ENCODE assay signal across 11 cellular contexts in the genomic region with DNA sequence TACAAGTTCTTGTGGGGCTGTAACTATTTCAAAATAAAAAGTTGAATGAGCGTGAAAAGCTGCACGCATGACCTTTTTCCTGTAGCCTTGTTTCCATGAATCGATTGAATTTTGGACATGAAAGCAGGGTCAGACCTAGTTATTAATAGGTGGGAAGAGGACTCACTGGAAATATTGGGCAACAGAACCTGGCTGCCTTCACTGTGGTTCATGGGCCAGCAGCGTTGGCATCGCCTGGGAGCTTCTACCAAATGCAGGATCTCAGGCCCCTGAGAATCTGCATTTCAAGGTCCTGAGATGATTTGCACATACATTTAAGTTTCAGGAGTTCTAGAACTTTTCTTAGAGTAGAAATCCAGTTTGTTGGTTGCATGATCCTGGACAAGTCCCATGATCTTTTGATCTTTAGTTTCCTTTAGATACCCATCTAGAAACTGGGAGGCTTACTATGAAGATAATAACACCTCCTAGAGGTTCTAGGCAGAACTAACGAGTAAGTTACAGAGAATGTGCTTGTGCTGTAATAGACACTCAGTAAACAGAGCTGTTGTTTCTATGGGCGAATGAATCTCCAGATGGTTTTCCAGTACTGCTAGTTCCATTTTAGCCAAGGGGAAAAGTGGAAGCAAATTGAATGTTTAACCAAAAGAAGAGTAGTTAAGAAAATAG. TPM values are rescaled to one million over a fixed set of nuclear protein-coding genes. Genes with fewer than 3 reads are reported as not detected.
DNase-seq lines count a peak whose midpoint lies in the region; ATAC-seq, FAIRE-seq and TF ChIP-seq lines count a peak whose summit lies in the region.
"Had no signal": no experiment of that assay in that cellular context is flagged by ENCODE, and none has a peak within 500 bp of the region (broad histone marks: within the 10 kb centered on the region; RNA-seq: fewer than 3 reads in every experiment).

No MANE protein-coding gene starts in this region.

- TF ChIP-seq CTCF in DOHH2 (IDR thresholded peaks at IDR 0.05; ENCODE audit: low read depth, low read length, poor library complexity, severe bottlenecking), result peak; percentile 62
- TF ChIP-seq CTCF in liver (IDR thresholded peaks at IDR 0.05; ENCODE audit: low read depth, low read length, missing input control), result no peak

- H3K27me3 ChIP-seq in DOHH2 (ENCODE audit: control insufficient read depth, low read length) (peaks cover 5% of the 10 kb centered on the region; the same call in 1 of the 2 replicates), liver (ENCODE audit: control insufficient read depth in 4 of 4, insufficient read depth in 4 of 4, low read length in 3 of 4) (no peaks in the 10 kb centered on the region)

- DNase-seq in GM18507 (ENCODE audit: extremely low spot score, insufficient read length, low read depth) (no peak), OCI-M1 (lab: John Stamatoyannopoulos, UW) (peak; percentile 29), NCI-H1417 (lab: John Stamatoyannopoulos, UW) (no peak)
- DNase-seq: activated CD4-positive, CD25-positive, alpha-beta regulatory T cell treated with anti-CD3 and anti-CD28 coated beads, Interleukin-2, amount 50 U/mL, for 72 hours; effector memory CD4-positive, alpha-beta T cell; natural killer cell; NCI-H345 had no signal

- ATAC-seq in HG02571 (IDR thresholded peaks at IDR 0.05; ENCODE audit: unreplicated experiment), result no peak
- no peak for ATAC-seq in HG02885 (IDR thresholded peaks at IDR 0.05; ENCODE audit: poor library complexity, unreplicated experiment)
- ATAC-seq: natural killer cell had no signal

- no peaks in the 10 kb centered on the region for H4K20me1 ChIP-seq in DOHH2 (ENCODE audit: control insufficient read depth, insufficient read depth, low read depth, low read length)

- 50% methylated on average over 7 of the region's 7 CpGs for WGBS in liver

- H3K4me2 ChIP-seq in DOHH2 (ENCODE audit: low read length), result no peak overlapping the region

- peak; percentile 21 for FAIRE-seq in GM18507 (lab: Jason Lieb, UNC)

- H3K9me2 ChIP-seq in DOHH2 (replicated peaks; ENCODE audit: control insufficient read depth, low read length), result no peaks in the 10 kb centered on the region

- TF ChIP-seq RAD21 in liver (IDR thresholded peaks at IDR 0.05), result peak in 1 of 2 donors; percentile 59

- H3F3A ChIP-seq in DOHH2 (ENCODE audit: control insufficient read depth, insufficient read depth), result peaks cover 12% of the 10 kb centered on the region

- H3K36me3 ChIP-seq in DOHH2 (ENCODE audit: control insufficient read depth, low read length), result no peaks in the 10 kb centered on the region
- H3K36me3 ChIP-seq in liver (ENCODE audit: control insufficient read depth in 4 of 4, insufficient read depth in 3 of 4, low read depth in 1 of 4, low read length in 3 of 4), result no peaks in the 10 kb centered on the region

- H3K9ac ChIP-seq in liver (ENCODE audit: low read depth in 1 of 2, low read length in 2 of 2), result no peak overlapping the region

- H3K79me2 ChIP-seq in DOHH2 (ENCODE audit: control insufficient read depth, low read length), result no peaks in the 10 kb centered on the region

- H3K27ac ChIP-seq in DOHH2 (ENCODE audit: low read depth, low read length) (no peak overlapping the region), liver (ENCODE audit: low read depth in 1 of 2, low read length in 2 of 2) (peak overlapping the region in 1 of 2 donors; percentile 55)

- H3K4me3 ChIP-seq in DOHH2 (ENCODE audit: low read length) (no peak overlapping the region), liver (ENCODE audit: low read depth in 1 of 3, low read length in 3 of 3) (no peak overlapping the region)

- H3K9me3 ChIP-seq in DOHH2 (ENCODE audit: control insufficient read depth, insufficient read depth, low read length) (no peaks in the 10 kb centered on the region), liver (ENCODE audit: control insufficient read depth in 4 of 4, low read length in 3 of 4) (no peaks in the 10 kb centered on the region)

- peaks cover 58% of the 10 kb centered on the region for H3K4me1 ChIP-seq in DOHH2 (ENCODE audit: control insufficient read depth, low read length)
- peaks cover 0 to 25% (median 10%) of the 10 kb centered on the region in 4 donors for H3K4me1 ChIP-seq in liver (ENCODE audit: control insufficient read depth in 4 of 4, insufficient read depth in 4 of 4, low read length in 3 of 4)

TF ChIP-seq in liver, 16 proteins besides CTCF, POLR2A, EP300 and RAD21:
- TF ChIP-seq JUND (IDR thresholded peaks at IDR 0.05) (peak in 1 of 2 donors; percentile 86), SP1 (IDR thresholded peaks at IDR 0.05) (peak; percentile 20), NR2F2 (IDR thresholded peaks at IDR 0.05) (no peak), EGR1 (IDR thresholded peaks at IDR 0.05; ENCODE audit: low read depth in 2 of 2) (peak in 1 of 2 donors; percentile 94), FOXA2 (IDR thresholded peaks at IDR 0.05) (peak; percentile 50), FOXA1 (IDR thresholded peaks at IDR 0.05) (no peak), HNF4A (conservative IDR thresholded peaks at IDR 0.05) (peak; percentile 22 to 89), RXRA (IDR thresholded peaks at IDR 0.05) (peak; percentile 44 to 98), TAF1 (conservative IDR thresholded peaks at IDR 0.05) (no peak), YY1 (IDR thresholded peaks at IDR 0.05) (peak; percentile 76), HNF4G (IDR thresholded peaks at IDR 0.05) (no peak), GABPA (IDR thresholded peaks at IDR 0.05 in 1 of 2, conservative IDR thresholded peaks at IDR 0.05 in 1 of 2) (peak in 1 of 2 donors; percentile 48)
- TF ChIP-seq, protein P1, sequence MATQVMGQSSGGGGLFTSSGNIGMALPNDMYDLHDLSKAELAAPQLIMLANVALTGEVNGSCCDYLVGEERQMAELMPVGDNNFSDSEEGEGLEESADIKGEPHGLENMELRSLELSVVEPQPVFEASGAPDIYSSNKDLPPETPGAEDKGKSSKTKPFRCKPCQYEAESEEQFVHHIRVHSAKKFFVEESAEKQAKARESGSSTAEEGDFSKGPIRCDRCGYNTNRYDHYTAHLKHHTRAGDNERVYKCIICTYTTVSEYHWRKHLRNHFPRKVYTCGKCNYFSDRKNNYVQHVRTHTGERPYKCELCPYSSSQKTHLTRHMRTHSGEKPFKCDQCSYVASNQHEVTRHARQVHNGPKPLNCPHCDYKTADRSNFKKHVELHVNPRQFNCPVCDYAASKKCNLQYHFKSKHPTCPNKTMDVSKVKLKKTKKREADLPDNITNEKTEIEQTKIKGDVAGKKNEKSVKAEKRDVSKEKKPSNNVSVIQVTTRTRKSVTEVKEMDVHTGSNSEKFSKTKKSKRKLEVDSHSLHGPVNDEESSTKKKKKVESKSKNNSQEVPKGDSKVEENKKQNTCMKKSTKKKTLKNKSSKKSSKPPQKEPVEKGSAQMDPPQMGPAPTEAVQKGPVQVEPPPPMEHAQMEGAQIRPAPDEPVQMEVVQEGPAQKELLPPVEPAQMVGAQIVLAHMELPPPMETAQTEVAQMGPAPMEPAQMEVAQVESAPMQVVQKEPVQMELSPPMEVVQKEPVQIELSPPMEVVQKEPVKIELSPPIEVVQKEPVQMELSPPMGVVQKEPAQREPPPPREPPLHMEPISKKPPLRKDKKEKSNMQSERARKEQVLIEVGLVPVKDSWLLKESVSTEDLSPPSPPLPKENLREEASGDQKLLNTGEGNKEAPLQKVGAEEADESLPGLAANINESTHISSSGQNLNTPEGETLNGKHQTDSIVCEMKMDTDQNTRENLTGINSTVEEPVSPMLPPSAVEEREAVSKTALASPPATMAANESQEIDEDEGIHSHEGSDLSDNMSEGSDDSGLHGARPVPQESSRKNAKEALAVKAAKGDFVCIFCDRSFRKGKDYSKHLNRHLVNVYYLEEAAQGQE (IDR thresholded peaks at IDR 0.05), result peak; percentile 70
- TF ChIP-seq, protein P2, sequence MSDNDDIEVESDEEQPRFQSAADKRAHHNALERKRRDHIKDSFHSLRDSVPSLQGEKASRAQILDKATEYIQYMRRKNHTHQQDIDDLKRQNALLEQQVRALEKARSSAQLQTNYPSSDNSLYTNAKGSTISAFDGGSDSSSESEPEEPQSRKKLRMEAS (IDR thresholded peaks at IDR 0.05), result peak; percentile 95
- TF ChIP-seq, protein P3, sequence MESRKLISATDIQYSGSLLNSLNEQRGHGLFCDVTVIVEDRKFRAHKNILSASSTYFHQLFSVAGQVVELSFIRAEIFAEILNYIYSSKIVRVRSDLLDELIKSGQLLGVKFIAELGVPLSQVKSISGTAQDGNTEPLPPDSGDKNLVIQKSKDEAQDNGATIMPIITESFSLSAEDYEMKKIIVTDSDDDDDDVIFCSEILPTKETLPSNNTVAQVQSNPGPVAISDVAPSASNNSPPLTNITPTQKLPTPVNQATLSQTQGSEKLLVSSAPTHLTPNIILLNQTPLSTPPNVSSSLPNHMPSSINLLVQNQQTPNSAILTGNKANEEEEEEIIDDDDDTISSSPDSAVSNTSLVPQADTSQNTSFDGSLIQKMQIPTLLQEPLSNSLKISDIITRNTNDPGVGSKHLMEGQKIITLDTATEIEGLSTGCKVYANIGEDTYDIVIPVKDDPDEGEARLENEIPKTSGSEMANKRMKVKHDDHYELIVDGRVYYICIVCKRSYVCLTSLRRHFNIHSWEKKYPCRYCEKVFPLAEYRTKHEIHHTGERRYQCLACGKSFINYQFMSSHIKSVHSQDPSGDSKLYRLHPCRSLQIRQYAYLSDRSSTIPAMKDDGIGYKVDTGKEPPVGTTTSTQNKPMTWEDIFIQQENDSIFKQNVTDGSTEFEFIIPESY (IDR thresholded peaks at IDR 0.05), result peak; percentile 85
- TF ChIP-seq, protein P4, sequence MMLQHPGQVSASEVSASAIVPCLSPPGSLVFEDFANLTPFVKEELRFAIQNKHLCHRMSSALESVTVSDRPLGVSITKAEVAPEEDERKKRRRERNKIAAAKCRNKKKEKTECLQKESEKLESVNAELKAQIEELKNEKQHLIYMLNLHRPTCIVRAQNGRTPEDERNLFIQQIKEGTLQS (IDR thresholded peaks at IDR 0.05), result no peak

RNA-seq across cellular contexts. Expression of a gene that starts 12.4 kb away (rescaled TPM):
- total RNA-seq in liver, result 1 to 10 TPM in 1 of 2 donors, under 1 TPM in 1; 0.25 to 1.9 TPM
- under 1 TPM in 1 of 2 donors, not detected in 1; 0.09 TPM for polyA plus RNA-seq in liver
